In genomic region chr12:7971765-7972164, GRCh38 we compare ENCODE assay signal across 8 cellular contexts. TPM values are rescaled to one million over a fixed set of nuclear protein-coding genes. Genes with fewer than 3 reads are reported as not detected.
DNase-seq lines count a peak whose midpoint lies in the region; ATAC-seq and TF ChIP-seq lines count a peak whose summit lies in the region.
"Not testable (repeated sequence)": the region's sequence is repeated elsewhere in the genome, so short reads cannot be mapped to it uniquely, and the experiment has no call there.

No MANE protein-coding gene starts in this region.

- not testable (repeated sequence) for DNase-seq in WTC11 (ENCODE audit: low spot score); activated naive CD8-positive, alpha-beta T cell treated with anti-CD3 and anti-CD28 coated beads, Interleukin-2, amount 50 U/mL, for 24 hours; endothelial cell (ENCODE audit: low spot score); suprapubic skin (ENCODE audit: low spot score in 2 of 2)

- H3K9me3 Mint-ChIP-seq in WTC11; activated naive CD8-positive, alpha-beta T cell treated with anti-CD3 and anti-CD28 coated beads, Interleukin-2, amount 50 U/mL, for 24 hours; endothelial cell (ENCODE audit: unreplicated experiment): not testable (repeated sequence)

- TF ChIP-seq EP300 in suprapubic skin (IDR thresholded peaks at IDR 0.05), result not testable (repeated sequence)

- H3K4me2 ChIP-seq in BLaER1 treated with 17β-estradiol and CSF1 and Interleukin-3, amounts not matched to agents 10 nM and 100 nM, result peak overlapping the region; percentile 78 to 96 (median 92)

- WGBS in liver, result 35% methylated on average over 5 of the region's 7 CpGs
- WGBS in suprapubic skin, result 4% methylated on average over 3 of the region's 7 CpGs

- H3K27ac Mint-ChIP-seq in WTC11, result peak overlapping the region; percentile 100
- H3K27ac Mint-ChIP-seq in activated naive CD8-positive, alpha-beta T cell treated with anti-CD3 and anti-CD28 coated beads, Interleukin-2, amount 50 U/mL, for 24 hours, result peak overlapping the region; percentile 100
- H3K27ac Mint-ChIP-seq in endothelial cell (ENCODE audit: unreplicated experiment), result peak overlapping the region; percentile 98

- H3K4me1 ChIP-seq in BLaER1 treated with 17β-estradiol and CSF1 and Interleukin-3, amounts not matched to agents 10 nM and 100 nM, result peaks cover 51 to 89% (median 84%) of the 10 kb centered on the region in 10 experiments
- peaks cover 19% of the 10 kb centered on the region for H3K4me1 ChIP-seq in HUES48 (ENCODE audit: control insufficient read depth, insufficient read depth, low read length)
- not testable (repeated sequence) for H3K4me1 ChIP-seq in liver (ENCODE audit: control insufficient read depth in 4 of 4, insufficient read depth in 4 of 4, low read length in 3 of 4)
- H3K4me1 ChIP-seq in neutrophil (ENCODE audit: control insufficient read depth in 1 of 2, insufficient read depth in 1 of 2, low read depth in 1 of 2, low read length in 1 of 2), result peaks cover 78 to 89% of the 10 kb centered on the region in 2 experiments
- H3K4me1 ChIP-seq in suprapubic skin, result peaks cover 23% of the 10 kb centered on the region

- POLR2A ChIA-PET in WTC11 (lab: Charles Lee), result interaction anchor here (4.2 kb wide), 1 partner anchor 37 kb away, joined by 31 read pairs; the partner anchor contains the start of gene SLC2A3

- peak overlapping the region; percentile 76 to 99 (median 93); a peak in 21 of 22 replicates for H3K27ac ChIP-seq in BLaER1 treated with 17β-estradiol and CSF1 and Interleukin-3, amounts not matched to agents 10 nM and 100 nM
- H3K27ac ChIP-seq in HUES48 (ENCODE audit: low read depth, low read length) (peak overlapping the region; percentile 96), liver (ENCODE audit: low read depth in 1 of 2, low read length in 2 of 2) (peak overlapping the region; percentile 63 to 86), neutrophil (peak overlapping the region; percentile 99), suprapubic skin (peak overlapping the region; percentile 84)

- H3K36me3 Mint-ChIP-seq in WTC11; activated naive CD8-positive, alpha-beta T cell treated with anti-CD3 and anti-CD28 coated beads, Interleukin-2, amount 50 U/mL, for 24 hours (ENCODE audit: low read depth); endothelial cell (ENCODE audit: low read depth, unreplicated experiment): not testable (repeated sequence)

- TF ChIP-seq CTCF in WTC11 (IDR thresholded peaks at IDR 0.05); endothelial cell (IDR thresholded peaks at IDR 0.05; ENCODE audit: unreplicated experiment); liver (IDR thresholded peaks at IDR 0.05; ENCODE audit: low read depth, low read length, missing input control); neutrophil (IDR thresholded peaks at IDR 0.05); suprapubic skin (IDR thresholded peaks at IDR 0.05): not testable (repeated sequence)

- CTCF ChIA-PET in WTC11 (lab: Charles Lee), result interaction anchor here (1.7 kb wide), 1 partner anchor 11 kb away, joined by 12 read pairs; no protein-coding TSS in a partner anchor

- H3K4me3 ChIP-seq in BLaER1 treated with 17β-estradiol and CSF1 and Interleukin-3, amounts not matched to agents 10 nM and 100 nM, result peak overlapping the region; percentile 59 to 86 (median 72)
- H3K4me3 ChIP-seq in HUES48 (ENCODE audit: low read depth, low read length) (peak overlapping the region; percentile 56), neutrophil (ENCODE audit: low read depth in 1 of 2, low read length in 1 of 2) (peak overlapping the region; percentile 65 to 86), suprapubic skin (peak overlapping the region; percentile 57)
- H3K4me3 ChIP-seq in liver (ENCODE audit: low read depth in 1 of 3, low read length in 3 of 3), result not testable (repeated sequence)

- not testable (repeated sequence) for H3K27me3 ChIP-seq in BLaER1 treated with 17β-estradiol and CSF1 and Interleukin-3, amounts not matched to agents 10 nM and 100 nM; HUES48 (ENCODE audit: control insufficient read depth, insufficient read depth, low read length); liver (ENCODE audit: control insufficient read depth in 4 of 4, insufficient read depth in 4 of 4, low read length in 3 of 4); neutrophil; suprapubic skin

- not testable (repeated sequence) for H4K20me1 ChIP-seq in BLaER1 treated with 17β-estradiol and CSF1 and Interleukin-3, amounts not matched to agents 10 nM and 100 nM

- H3K36me3 ChIP-seq in BLaER1 treated with 17β-estradiol and CSF1 and Interleukin-3, amounts not matched to agents 10 nM and 100 nM, result peaks cover 0 to 18% (median 4%) of the 10 kb centered on the region in 11 experiments; a peak in 9 of 22 replicates
- H3K36me3 ChIP-seq in HUES48 (ENCODE audit: control insufficient read depth, insufficient read depth, low read length); liver (ENCODE audit: control insufficient read depth in 4 of 4, insufficient read depth in 3 of 4, low read depth in 1 of 4, low read length in 3 of 4); neutrophil; suprapubic skin: not testable (repeated sequence)

- TF ChIP-seq RAD21 in liver (IDR thresholded peaks at IDR 0.05), result not testable (repeated sequence)

- H3K27me3 Mint-ChIP-seq in WTC11 (ENCODE audit: low read depth); activated naive CD8-positive, alpha-beta T cell treated with anti-CD3 and anti-CD28 coated beads, Interleukin-2, amount 50 U/mL, for 24 hours; endothelial cell (ENCODE audit: unreplicated experiment): not testable (repeated sequence)

- peaks cover 74% of the 10 kb centered on the region for H3K4me1 Mint-ChIP-seq in WTC11
- peaks cover 44% of the 10 kb centered on the region for H3K4me1 Mint-ChIP-seq in activated naive CD8-positive, alpha-beta T cell treated with anti-CD3 and anti-CD28 coated beads, Interleukin-2, amount 50 U/mL, for 24 hours
- peaks cover 42% of the 10 kb centered on the region for H3K4me1 Mint-ChIP-seq in endothelial cell (ENCODE audit: unreplicated experiment)

- peaks cover 0 to 13% (median 0%) of the 10 kb centered on the region in 11 experiments; a peak in 5 of 22 replicates for H3K9me3 ChIP-seq in BLaER1 treated with 17β-estradiol and CSF1 and Interleukin-3, amounts not matched to agents 10 nM and 100 nM (replicated peaks in 1 of 11)
- not testable (repeated sequence) for H3K9me3 ChIP-seq in HUES48 (ENCODE audit: control insufficient read depth, insufficient read depth, low read length); liver (ENCODE audit: control insufficient read depth in 4 of 4, low read length in 3 of 4); neutrophil; suprapubic skin

- peak overlapping the region; percentile 71 for H3K4me3 Mint-ChIP-seq in WTC11
- peak overlapping the region; percentile 93 for H3K4me3 Mint-ChIP-seq in activated naive CD8-positive, alpha-beta T cell treated with anti-CD3 and anti-CD28 coated beads, Interleukin-2, amount 50 U/mL, for 24 hours
- not testable (repeated sequence) for H3K4me3 Mint-ChIP-seq in endothelial cell (ENCODE audit: unreplicated experiment)

- not testable (repeated sequence) for ATAC-seq in WTC11; activated naive CD8-positive, alpha-beta T cell treated with anti-CD3 and anti-CD28 coated beads, Interleukin-2, amount 50 U/mL, for 24 hours

- peak overlapping the region; percentile 83 to 96 (median 91); a peak in 21 of 22 replicates for H3K9ac ChIP-seq in BLaER1 treated with 17β-estradiol and CSF1 and Interleukin-3, amounts not matched to agents 10 nM and 100 nM
- H3K9ac ChIP-seq in HUES48 (ENCODE audit: low read depth, low read length); liver (ENCODE audit: low read depth in 1 of 2, low read length in 2 of 2): not testable (repeated sequence)

- not testable (repeated sequence) for TF ChIP-seq POLR2A in suprapubic skin (IDR thresholded peaks at IDR 0.05)

RNA-seq across cellular contexts. Expression of gene SLC2A3, which starts 35.8 kb away (rescaled TPM):
- total RNA-seq in WTC11 (2021) (717 to 819 TPM (median 816 TPM) in 3 replicates), endothelial cell (ENCODE audit: unreplicated experiment) (562 TPM), liver (10 to 100 TPM; 10.9 to 20.6 TPM), suprapubic skin (10 to 100 TPM in 2 of 4 donors, 1 to 10 TPM in 2; 7.3 to 16.7 (median 9.6) TPM)
- polyA plus RNA-seq in liver, result 1 to 10 TPM; 2.1 to 3.2 TPM

Comparison
In these comparisons a context has a peak if more than half of its experiments do, and no peak if none do; other contexts are left out.
1. RNA of gene SLC2A3, which starts 35.8 kb away (total RNA-seq): 717 to 819 TPM in WTC11 and 562 TPM in endothelial cell (single experiment); 10.9 to 20.6 TPM in liver and 7.3 to 16.7 TPM in suprapubic skin; every median in the first group is over 10 times any median in the second.
2. Peak in every context shown above with its lines, with median percentiles within 50 percentile points of each other: H3K27ac ChIP-seq and H3K27ac Mint-ChIP-seq.